1 cellular context compared by ENCODE assay signal in the genomic region with DNA sequence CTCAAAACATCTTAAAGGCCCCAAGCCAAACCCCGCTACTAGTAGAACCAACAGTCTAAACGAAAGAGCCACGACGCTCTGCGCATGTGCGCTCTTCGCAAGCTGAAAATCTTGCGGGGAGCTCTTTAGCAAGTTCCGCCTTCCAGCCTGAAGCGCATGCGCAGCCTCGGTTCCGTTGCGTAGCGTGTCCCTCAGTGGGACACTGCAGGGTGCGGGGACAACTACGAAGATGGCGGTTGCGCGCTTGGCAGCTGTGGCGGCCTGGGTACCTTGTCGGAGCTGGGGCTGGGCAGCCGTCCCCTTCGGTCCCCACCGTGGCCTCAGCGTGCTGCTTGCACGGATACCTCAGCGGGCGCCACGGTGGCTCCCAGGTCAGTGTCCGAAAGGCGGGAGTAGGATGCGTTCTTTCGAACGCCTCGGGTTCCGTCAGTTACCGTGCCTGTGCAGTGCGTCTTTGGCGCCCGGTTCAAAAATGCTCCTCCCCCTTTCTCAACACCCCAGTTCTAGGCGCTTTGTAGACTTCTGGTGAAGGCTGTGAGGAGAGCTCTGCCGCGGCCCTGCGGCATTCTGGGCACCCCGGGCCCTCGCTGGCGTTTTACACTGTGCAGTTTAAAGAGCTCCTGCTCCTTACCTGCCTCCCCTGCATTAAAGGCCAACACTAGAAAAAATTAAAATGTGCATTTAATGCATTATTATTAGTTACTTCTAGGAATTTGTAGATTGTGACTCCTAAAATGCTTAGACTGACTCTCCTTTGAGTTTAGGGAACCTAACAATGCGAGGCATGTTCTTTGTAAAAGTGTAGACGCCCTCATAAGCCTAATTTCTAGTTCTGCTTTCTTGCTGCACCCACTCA.
TF ChIP-seq lines count a peak whose summit lies in the region.

A gene (plus strand): TSS at position 194 of the 856 bp plus-strand sequence. CDS start 36 bp downstream, at position 230.

TF ChIP-seq in HepG2, 621 proteins besides CTCF, POLR2A, EP300 and RAD21 (continued from another document and continues in another):
- TF ChIP-seq, protein P1, sequence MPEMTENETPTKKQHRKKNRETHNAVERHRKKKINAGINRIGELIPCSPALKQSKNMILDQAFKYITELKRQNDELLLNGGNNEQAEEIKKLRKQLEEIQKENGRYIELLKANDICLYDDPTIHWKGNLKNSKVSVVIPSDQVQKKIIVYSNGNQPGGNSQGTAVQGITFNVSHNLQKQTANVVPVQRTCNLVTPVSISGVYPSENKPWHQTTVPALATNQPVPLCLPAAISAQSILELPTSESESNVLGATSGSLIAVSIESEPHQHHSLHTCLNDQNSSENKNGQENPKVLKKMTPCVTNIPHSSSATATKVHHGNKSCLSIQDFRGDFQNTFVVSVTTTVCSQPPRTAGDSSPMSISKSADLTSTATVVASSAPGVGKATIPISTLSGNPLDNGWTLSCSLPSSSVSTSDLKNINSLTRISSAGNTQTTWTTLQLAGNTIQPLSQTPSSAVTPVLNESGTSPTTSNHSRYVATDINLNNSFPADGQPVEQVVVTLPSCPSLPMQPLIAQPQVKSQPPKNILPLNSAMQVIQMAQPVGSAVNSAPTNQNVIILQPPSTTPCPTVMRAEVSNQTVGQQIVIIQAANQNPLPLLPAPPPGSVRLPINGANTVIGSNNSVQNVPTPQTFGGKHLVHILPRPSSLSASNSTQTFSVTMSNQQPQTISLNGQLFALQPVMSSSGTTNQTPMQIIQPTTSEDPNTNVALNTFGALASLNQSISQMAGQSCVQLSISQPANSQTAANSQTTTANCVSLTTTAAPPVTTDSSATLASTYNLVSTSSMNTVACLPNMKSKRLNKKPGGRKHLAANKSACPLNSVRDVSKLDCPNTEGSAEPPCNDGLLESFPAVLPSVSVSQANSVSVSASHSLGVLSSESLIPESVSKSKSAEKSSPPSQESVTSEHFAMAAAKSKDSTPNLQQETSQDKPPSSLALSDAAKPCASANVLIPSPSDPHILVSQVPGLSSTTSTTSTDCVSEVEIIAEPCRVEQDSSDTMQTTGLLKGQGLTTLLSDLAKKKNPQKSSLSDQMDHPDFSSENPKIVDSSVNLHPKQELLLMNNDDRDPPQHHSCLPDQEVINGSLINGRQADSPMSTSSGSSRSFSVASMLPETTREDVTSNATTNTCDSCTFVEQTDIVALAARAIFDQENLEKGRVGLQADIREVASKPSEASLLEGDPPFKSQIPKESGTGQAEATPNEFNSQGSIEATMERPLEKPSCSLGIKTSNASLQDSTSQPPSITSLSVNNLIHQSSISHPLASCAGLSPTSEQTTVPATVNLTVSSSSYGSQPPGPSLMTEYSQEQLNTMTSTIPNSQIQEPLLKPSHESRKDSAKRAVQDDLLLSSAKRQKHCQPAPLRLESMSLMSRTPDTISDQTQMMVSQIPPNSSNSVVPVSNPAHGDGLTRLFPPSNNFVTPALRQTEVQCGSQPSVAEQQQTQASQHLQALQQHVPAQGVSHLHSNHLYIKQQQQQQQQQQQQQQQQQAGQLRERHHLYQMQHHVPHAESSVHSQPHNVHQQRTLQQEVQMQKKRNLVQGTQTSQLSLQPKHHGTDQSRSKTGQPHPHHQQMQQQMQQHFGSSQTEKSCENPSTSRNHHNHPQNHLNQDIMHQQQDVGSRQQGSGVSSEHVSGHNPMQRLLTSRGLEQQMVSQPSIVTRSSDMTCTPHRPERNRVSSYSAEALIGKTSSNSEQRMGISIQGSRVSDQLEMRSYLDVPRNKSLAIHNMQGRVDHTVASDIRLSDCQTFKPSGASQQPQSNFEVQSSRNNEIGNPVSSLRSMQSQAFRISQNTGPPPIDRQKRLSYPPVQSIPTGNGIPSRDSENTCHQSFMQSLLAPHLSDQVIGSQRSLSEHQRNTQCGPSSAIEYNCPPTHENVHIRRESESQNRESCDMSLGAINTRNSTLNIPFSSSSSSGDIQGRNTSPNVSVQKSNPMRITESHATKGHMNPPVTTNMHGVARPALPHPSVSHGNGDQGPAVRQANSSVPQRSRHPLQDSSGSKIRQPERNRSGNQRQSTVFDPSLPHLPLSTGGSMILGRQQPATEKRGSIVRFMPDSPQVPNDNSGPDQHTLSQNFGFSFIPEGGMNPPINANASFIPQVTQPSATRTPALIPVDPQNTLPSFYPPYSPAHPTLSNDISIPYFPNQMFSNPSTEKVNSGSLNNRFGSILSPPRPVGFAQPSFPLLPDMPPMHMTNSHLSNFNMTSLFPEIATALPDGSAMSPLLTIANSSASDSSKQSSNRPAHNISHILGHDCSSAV (CRISPR knock-in tag; IDR thresholded peaks at IDR 0.05; ENCODE audit: borderline replicate concordance): peak; percentile 94; the same call in 1 of the 2 replicates
- TF ChIP-seq CBX5 (CRISPR knock-in tag; IDR thresholded peaks at IDR 0.05; ENCODE audit: borderline replicate concordance) (peak; percentile 68; the same call in 1 of the 2 replicates), MYC (CRISPR knock-in tag; IDR thresholded peaks at IDR 0.05; ENCODE audit: borderline replicate concordance) (peak; percentile 80; the same call in 1 of the 2 replicates), SIN3A (IDR thresholded peaks at IDR 0.05; ENCODE audit: borderline replicate concordance, low read depth, low read length) (peak; percentile 66; the same call in 1 of the 2 replicates), ZNF792 (CRISPR knock-in tag; IDR thresholded peaks at IDR 0.05) (peak; percentile 62; the same call in 1 of the 2 replicates), ZNF629 (CRISPR knock-in tag; conservative IDR thresholded peaks at IDR 0.05) (no peak; the same call in 1 of the 2 replicates), KMT2B (CRISPR knock-in tag; IDR thresholded peaks at IDR 0.05) (peak; percentile 95), SP4 (CRISPR knock-in tag; IDR thresholded peaks at IDR 0.05) (peak; percentile 34; the same call in 1 of the 2 replicates), SAFB2 (CRISPR knock-in tag; IDR thresholded peaks at IDR 0.05; ENCODE audit: borderline replicate concordance, low read depth) (peak; percentile 82; the same call in 1 of the 2 replicates), RNF2 (conservative IDR thresholded peaks at IDR 0.05; ENCODE audit: low read depth) (peak; percentile 76), ZNF746 (CRISPR knock-in tag; IDR thresholded peaks at IDR 0.05) (peak; percentile 60; the same call in 1 of the 2 replicates), MXI1 (IDR thresholded peaks at IDR 0.05; ENCODE audit: borderline replicate concordance, low read depth, low read length) (peak; percentile 70; the same call in 1 of the 3 replicates), CENPT (CRISPR knock-in tag; IDR thresholded peaks at IDR 0.05; ENCODE audit: low read depth) (0 out of 2 replicates have a peak, but pooled peaks have one; percentile 29), ZNF292 (CRISPR knock-in tag; IDR thresholded peaks at IDR 0.05; ENCODE audit: borderline replicate concordance, low read depth) (peak; percentile 83), SALL2 (CRISPR knock-in tag; IDR thresholded peaks at IDR 0.05) (no peak), ZNF17 (CRISPR knock-in tag; IDR thresholded peaks at IDR 0.05) (no peak), YEATS2 (CRISPR knock-in tag; IDR thresholded peaks at IDR 0.05; ENCODE audit: borderline replicate concordance) (peak; percentile 82), ZNF451 (CRISPR knock-in tag; IDR thresholded peaks at IDR 0.05) (peak; percentile 88; the same call in 1 of the 2 replicates), JARID2 (CRISPR knock-in tag; IDR thresholded peaks at IDR 0.05; ENCODE audit: insufficient replicate concordance) (no peak), ZNF329 (CRISPR knock-in tag; IDR thresholded peaks at IDR 0.05; ENCODE audit: low read depth) (0 out of 2 replicates have a peak, but pooled peaks have one; percentile 62), ZMYM3 (CRISPR knock-in tag; IDR thresholded peaks at IDR 0.05) (peak; percentile 29; the same call in 1 of the 2 replicates), KDM4B (CRISPR knock-in tag; IDR thresholded peaks at IDR 0.05) (peak; percentile 57; the same call in 1 of the 2 replicates), ZNF614 (CRISPR knock-in tag; IDR thresholded peaks at IDR 0.05; ENCODE audit: borderline replicate concordance) (0 out of 2 replicates have a peak, but pooled peaks have one; percentile 77), ZNF225 (CRISPR knock-in tag; IDR thresholded peaks at IDR 0.05) (peak; percentile 92)
- TF ChIP-seq, protein P2, sequence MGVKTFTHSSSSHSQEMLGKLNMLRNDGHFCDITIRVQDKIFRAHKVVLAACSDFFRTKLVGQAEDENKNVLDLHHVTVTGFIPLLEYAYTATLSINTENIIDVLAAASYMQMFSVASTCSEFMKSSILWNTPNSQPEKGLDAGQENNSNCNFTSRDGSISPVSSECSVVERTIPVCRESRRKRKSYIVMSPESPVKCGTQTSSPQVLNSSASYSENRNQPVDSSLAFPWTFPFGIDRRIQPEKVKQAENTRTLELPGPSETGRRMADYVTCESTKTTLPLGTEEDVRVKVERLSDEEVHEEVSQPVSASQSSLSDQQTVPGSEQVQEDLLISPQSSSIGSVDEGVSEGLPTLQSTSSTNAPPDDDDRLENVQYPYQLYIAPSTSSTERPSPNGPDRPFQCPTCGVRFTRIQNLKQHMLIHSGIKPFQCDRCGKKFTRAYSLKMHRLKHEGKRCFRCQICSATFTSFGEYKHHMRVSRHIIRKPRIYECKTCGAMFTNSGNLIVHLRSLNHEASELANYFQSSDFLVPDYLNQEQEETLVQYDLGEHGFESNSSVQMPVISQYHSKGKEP (CRISPR knock-in tag; IDR thresholded peaks at IDR 0.05): 0 out of 2 replicates have a peak, but pooled peaks have one; percentile 35
- TF ChIP-seq, protein P3, sequence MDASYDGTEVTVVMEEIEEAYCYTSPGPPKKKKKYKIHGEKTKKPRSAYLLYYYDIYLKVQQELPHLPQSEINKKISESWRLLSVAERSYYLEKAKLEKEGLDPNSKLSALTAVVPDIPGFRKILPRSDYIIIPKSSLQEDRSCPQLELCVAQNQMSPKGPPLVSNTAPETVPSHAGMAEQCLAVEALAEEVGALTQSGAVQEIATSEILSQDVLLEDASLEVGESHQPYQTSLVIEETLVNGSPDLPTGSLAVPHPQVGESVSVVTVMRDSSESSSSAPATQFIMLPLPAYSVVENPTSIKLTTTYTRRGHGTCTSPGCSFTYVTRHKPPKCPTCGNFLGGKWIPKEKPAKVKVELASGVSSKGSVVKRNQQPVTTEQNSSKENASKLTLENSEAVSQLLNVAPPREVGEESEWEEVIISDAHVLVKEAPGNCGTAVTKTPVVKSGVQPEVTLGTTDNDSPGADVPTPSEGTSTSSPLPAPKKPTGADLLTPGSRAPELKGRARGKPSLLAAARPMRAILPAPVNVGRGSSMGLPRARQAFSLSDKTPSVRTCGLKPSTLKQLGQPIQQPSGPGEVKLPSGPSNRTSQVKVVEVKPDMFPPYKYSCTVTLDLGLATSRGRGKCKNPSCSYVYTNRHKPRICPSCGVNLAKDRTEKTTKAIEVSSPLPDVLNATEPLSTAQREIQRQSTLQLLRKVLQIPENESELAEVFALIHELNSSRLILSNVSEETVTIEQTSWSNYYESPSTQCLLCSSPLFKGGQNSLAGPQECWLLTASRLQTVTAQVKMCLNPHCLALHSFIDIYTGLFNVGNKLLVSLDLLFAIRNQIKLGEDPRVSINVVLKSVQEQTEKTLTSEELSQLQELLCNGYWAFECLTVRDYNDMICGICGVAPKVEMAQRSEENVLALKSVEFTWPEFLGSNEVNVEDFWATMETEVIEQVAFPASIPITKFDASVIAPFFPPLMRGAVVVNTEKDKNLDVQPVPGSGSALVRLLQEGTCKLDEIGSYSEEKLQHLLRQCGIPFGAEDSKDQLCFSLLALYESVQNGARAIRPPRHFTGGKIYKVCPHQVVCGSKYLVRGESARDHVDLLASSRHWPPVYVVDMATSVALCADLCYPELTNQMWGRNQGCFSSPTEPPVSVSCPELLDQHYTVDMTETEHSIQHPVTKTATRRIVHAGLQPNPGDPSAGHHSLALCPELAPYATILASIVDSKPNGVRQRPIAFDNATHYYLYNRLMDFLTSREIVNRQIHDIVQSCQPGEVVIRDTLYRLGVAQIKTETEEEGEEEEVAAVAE (CRISPR knock-in tag; IDR thresholded peaks at IDR 0.05; ENCODE audit: borderline replicate concordance): peak; percentile 56
- TF ChIP-seq, protein P4, sequence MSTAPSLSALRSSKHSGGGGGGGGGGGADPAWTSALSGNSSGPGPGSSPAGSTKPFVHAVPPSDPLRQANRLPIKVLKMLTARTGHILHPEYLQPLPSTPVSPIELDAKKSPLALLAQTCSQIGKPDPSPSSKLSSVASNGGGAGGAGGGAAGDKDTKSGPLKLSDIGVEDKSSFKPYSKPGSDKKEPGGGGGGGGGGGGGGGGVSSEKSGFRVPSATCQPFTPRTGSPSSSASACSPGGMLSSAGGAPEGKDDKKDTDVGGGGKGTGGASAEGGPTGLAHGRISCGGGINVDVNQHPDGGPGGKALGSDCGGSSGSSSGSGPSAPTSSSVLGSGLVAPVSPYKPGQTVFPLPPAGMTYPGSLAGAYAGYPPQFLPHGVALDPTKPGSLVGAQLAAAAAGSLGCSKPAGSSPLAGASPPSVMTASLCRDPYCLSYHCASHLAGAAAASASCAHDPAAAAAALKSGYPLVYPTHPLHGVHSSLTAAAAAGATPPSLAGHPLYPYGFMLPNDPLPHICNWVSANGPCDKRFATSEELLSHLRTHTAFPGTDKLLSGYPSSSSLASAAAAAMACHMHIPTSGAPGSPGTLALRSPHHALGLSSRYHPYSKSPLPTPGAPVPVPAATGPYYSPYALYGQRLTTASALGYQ (CRISPR knock-in tag; IDR thresholded peaks at IDR 0.05): no peak
- TF ChIP-seq, protein P5, sequence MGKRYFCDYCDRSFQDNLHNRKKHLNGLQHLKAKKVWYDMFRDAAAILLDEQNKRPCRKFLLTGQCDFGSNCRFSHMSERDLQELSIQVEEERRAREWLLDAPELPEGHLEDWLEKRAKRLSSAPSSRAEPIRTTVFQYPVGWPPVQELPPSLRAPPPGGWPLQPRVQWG (CRISPR knock-in tag; IDR thresholded peaks at IDR 0.05; ENCODE audit: borderline replicate concordance, low read depth): no peak
- TF ChIP-seq, protein P6, sequence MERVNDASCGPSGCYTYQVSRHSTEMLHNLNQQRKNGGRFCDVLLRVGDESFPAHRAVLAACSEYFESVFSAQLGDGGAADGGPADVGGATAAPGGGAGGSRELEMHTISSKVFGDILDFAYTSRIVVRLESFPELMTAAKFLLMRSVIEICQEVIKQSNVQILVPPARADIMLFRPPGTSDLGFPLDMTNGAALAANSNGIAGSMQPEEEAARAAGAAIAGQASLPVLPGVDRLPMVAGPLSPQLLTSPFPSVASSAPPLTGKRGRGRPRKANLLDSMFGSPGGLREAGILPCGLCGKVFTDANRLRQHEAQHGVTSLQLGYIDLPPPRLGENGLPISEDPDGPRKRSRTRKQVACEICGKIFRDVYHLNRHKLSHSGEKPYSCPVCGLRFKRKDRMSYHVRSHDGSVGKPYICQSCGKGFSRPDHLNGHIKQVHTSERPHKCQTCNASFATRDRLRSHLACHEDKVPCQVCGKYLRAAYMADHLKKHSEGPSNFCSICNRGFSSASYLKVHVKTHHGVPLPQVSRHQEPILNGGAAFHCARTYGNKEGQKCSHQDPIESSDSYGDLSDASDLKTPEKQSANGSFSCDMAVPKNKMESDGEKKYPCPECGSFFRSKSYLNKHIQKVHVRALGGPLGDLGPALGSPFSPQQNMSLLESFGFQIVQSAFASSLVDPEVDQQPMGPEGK (CRISPR knock-in tag; IDR thresholded peaks at IDR 0.05): peak; percentile 54
- TF ChIP-seq, protein P7, sequence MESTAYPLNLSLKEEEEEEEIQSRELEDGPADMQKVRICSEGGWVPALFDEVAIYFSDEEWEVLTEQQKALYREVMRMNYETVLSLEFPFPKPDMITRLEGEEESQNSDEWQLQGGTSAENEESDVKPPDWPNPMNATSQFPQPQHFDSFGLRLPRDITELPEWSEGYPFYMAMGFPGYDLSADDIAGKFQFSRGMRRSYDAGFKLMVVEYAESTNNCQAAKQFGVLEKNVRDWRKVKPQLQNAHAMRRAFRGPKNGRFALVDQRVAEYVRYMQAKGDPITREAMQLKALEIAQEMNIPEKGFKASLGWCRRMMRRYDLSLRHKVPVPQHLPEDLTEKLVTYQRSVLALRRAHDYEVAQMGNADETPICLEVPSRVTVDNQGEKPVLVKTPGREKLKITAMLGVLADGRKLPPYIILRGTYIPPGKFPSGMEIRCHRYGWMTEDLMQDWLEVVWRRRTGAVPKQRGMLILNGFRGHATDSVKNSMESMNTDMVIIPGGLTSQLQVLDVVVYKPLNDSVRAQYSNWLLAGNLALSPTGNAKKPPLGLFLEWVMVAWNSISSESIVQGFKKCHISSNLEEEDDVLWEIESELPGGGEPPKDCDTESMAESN (CRISPR knock-in tag; conservative IDR thresholded peaks at IDR 0.05): peak; percentile 83
